In genomic region chr12:6280053-6280469, GRCh38 we compare ENCODE assay signal across 8 cellular contexts.
DNase-seq lines count a peak whose midpoint lies in the region; ATAC-seq lines count a peak whose summit lies in the region.

No MANE protein-coding gene starts in this region.

- DNase-seq in ELF-1 (ENCODE audit: low read depth, low spot score), result peak; percentile 83
- DNase-seq in SW 1271 (lab: John Stamatoyannopoulos, UW), result peak; percentile 84 to 97
- DNase-seq in glomerular visceral epithelial cell (ENCODE audit: extremely low spot score), result peak; percentile 88
- peak; percentile 64 for DNase-seq in skeletal muscle cell (ENCODE audit: low read depth)
- DNase-seq in GM19238 (ENCODE audit: insufficient read length, low spot score), result no peak
- no peak for DNase-seq in epidermal melanocyte (ENCODE audit: insufficient read length, low spot score)
- no peak for DNase-seq in activated effector memory CD4-positive, alpha-beta T cell treated with anti-CD3 and anti-CD28 coated beads, Interleukin-2, amount 50 U/mL, for 16 hours

- no peak for ATAC-seq in HG02623 (IDR thresholded peaks at IDR 0.05; ENCODE audit: unreplicated experiment)

- H3K4me3 ChIP-seq in skeletal muscle cell (ENCODE audit: low read depth, low read length), result no peak overlapping the region

Comparison
In these comparisons a context has a peak if more than half of its experiments do, and no peak if none do; other contexts are left out.
1. DNase-seq: peak in ELF-1 (single experiment), SW 1271 (2 of 2), glomerular visceral epithelial cell (single experiment) and skeletal muscle cell (single experiment); none in GM19238 (single experiment), epidermal melanocyte (single experiment) and activated effector memory CD4-positive, alpha-beta T cell treated with anti-CD3 and anti-CD28 coated beads, Interleukin-2, amount 50 U/mL, for 16 hours (single experiment).